In the genomic region with DNA sequence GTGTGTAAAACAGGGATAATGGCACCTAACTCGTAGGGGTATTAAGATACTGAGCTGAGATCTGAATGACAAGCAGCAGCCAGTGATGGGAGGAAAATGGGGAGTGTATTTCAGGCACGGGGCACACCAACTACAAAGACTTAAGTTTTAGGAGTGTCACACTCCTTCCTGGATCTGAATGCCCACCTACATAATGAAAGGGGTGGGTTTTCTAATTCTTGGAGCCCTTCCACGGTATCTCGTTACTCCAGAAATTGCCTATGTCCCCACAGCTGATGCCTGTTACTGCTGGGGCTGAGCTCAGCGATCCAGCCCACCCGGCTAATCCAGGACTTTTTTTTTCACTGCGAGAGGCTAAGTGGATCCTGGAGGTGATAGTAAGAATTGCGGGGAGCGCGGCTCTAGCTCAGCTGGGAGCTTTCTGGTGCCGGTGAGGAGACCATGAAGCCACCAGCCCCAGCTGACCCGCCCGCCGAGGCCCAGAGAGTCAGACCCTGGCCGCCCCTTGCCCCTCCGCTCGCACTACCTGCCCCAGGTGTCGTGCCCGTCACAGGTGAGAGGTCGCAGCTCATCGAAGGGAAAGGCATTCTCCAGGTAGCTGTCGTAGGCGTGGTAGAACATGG, we compare ENCODE assay signal across 8 cellular contexts. TPM values are rescaled to one million over a fixed set of nuclear protein-coding genes. Genes with fewer than 3 reads are reported as not detected.
A peak's percentile ranks its signal among the peaks of the same experiment; 100 is the strongest.
DNase-seq lines count a peak whose midpoint lies in the region; ATAC-seq and TF ChIP-seq lines count a peak whose summit lies in the region.

No MANE protein-coding gene starts in this region.

- no peak overlapping the region for H3K27ac ChIP-seq in SJSA1
- peak overlapping the region in 54 of 59 donors; percentile 11 to 90 (median 74) for H3K27ac ChIP-seq in dorsolateral prefrontal cortex
- H3K27ac ChIP-seq in mesodermal cell (ENCODE audit: low read depth, low read length, severe bottlenecking): no peak overlapping the region
- peak overlapping the region in 1 of 2 donors; percentile 1 for H3K27ac ChIP-seq in aorta (ENCODE audit: low read depth in 1 of 2, low read length in 2 of 2)

- H3K9me3 ChIP-seq in SJSA1 (replicated peaks) (no peaks in the 10 kb centered on the region), mesodermal cell (ENCODE audit: control insufficient read depth, low read length) (no peaks in the 10 kb centered on the region), aorta (ENCODE audit: control insufficient read depth, low read length) (no peaks in the 10 kb centered on the region)

- H3K27me3 ChIP-seq in SJSA1 (replicated peaks) (no peaks in the 10 kb centered on the region), dorsolateral prefrontal cortex (no peaks in the 10 kb centered on the region), aorta (ENCODE audit: control insufficient read depth in 1 of 2, insufficient read depth in 2 of 2, low read length in 1 of 2) (no peaks in the 10 kb centered on the region)

- peak overlapping the region; percentile 57 for H3K4me3 ChIP-seq in SJSA1
- H3K4me3 ChIP-seq in dorsolateral prefrontal cortex: peak overlapping the region; percentile 57 to 98 (median 84)
- peak overlapping the region; percentile 69 for H3K4me3 ChIP-seq in mesodermal cell (ENCODE audit: extremely low read depth, insufficient read depth, low read length, poor library complexity, severe bottlenecking)
- H3K4me3 ChIP-seq in aorta (ENCODE audit: low read length in 2 of 2): peak overlapping the region; percentile 36 to 49

- DNase-seq in DMS53 treated with DMSO at 0.1 percent for 48 hours (lab: John Stamatoyannopoulos, UW; ENCODE audit: unreplicated experiment): peak; percentile 20
- peak; percentile 25 for DNase-seq in HCEC 1CT
- peak in 1 of 2 experiments; percentile 16 for DNase-seq in SJSA1 (ENCODE audit: low read depth in 1 of 2, low spot score in 2 of 2)
- peak in 2 of 10 donors; percentile 9 to 44 for DNase-seq in dorsolateral prefrontal cortex
- DNase-seq in aorta: peak; percentile 51 to 77
- no peak for DNase-seq in SHP77 treated with DMSO at 0.1 percent for 48 hours (lab: John Stamatoyannopoulos, UW)

- ATAC-seq in aorta (ENCODE audit: low FRiP score): peak; percentile 47
- ATAC-seq in HG02610 (IDR thresholded peaks at IDR 0.05; ENCODE audit: unreplicated experiment): no peak

- no peak for TF ChIP-seq CTCF in dorsolateral prefrontal cortex (IDR thresholded peaks at IDR 0.05 in 54 of 56, conservative IDR thresholded peaks at IDR 0.05 in 2 of 56; ENCODE audit: low read depth in 1 of 56, partially characterized antibody in 56 of 56)

- H3K36me3 ChIP-seq in SJSA1 (peaks cover 6% of the 10 kb centered on the region), mesodermal cell (ENCODE audit: control insufficient read depth, insufficient read depth, low read length) (peaks cover 15% of the 10 kb centered on the region), aorta (ENCODE audit: control insufficient read depth in 1 of 2, insufficient read depth in 2 of 2, low read length in 1 of 2) (no peaks in the 10 kb centered on the region)

- peaks cover 13% of the 10 kb centered on the region for H3K4me1 ChIP-seq in SJSA1 (replicated peaks)
- H3K4me1 ChIP-seq in mesodermal cell (ENCODE audit: control insufficient read depth, insufficient read depth, low read length, poor library complexity, severe bottlenecking): no peaks in the 10 kb centered on the region
- no peaks in the 10 kb centered on the region for H3K4me1 ChIP-seq in aorta (ENCODE audit: control insufficient read depth in 1 of 2, insufficient read depth in 2 of 2, low read length in 2 of 2)

- intact Hi-C loops in dorsolateral prefrontal cortex (cut with DNase I): loop anchor here (5.0 to 10.0 kb wide), 7 partner anchors 54 to 308 kb away; partner anchors contain the start of genes TRPC4AP (in 2 of the 2), ACSS2 (in 1 of the 2), CEP250 (in 1 of the 2) and EIF6 (in 1 of the 2)
- intact Hi-C loops in aorta (cut with DNase I): loop anchor here in 1 of 2 donors (5.0 kb wide), 3 partner anchors 49 to 131 kb away; partner anchors contain the start of gene MMP24OS

- 3 to 5% methylated on average over 19 to 22 of the region's 23 CpGs for WGBS in mesodermal cell (ENCODE audit: insufficient coverage in 2 of 2), 2 experiments
- WGBS in aorta, 2 donors: 6% methylated on average over 23 of the region's 23 CpGs

RNA-seq across cellular contexts. Expression of gene EDEM2, which starts 0.7 kb away (rescaled TPM):
- 12.1 and 19.1 TPM in 2 replicates for total RNA-seq in SJSA1 (2014; rRNA removed; shearing (Covaris generic))
- total RNA-seq in dorsolateral prefrontal cortex: 10 to 100 TPM in 70 of 120 experiments, 1 to 10 TPM in 50; 6.3 to 15.8 (median 10.3) TPM
- polyA plus RNA-seq in mesodermal cell (2013, experiment 1 of 2): 17.2 TPM
- 16.5 TPM for polyA plus RNA-seq in mesodermal cell (2013, experiment 2 of 2)
- 10 to 100 TPM; 21.6 to 23.4 TPM for total RNA-seq in aorta
- polyA plus RNA-seq in aorta: 10 to 100 TPM; 11.0 to 32.1 TPM

RNA-seq across cellular contexts. Expression of gene PROCR, which starts 25.5 kb away (rescaled TPM):
- 20.4 and 22.0 TPM in 2 replicates for total RNA-seq in SJSA1 (2014; rRNA removed; shearing (Covaris generic))
- total RNA-seq in dorsolateral prefrontal cortex: 1 to 10 TPM in 105 of 120 experiments, under 1 TPM in 15; 0.47 to 8.8 (median 1.9) TPM
- 37.0 TPM for polyA plus RNA-seq in mesodermal cell (2013, experiment 1 of 2)
- polyA plus RNA-seq in mesodermal cell (2013, experiment 2 of 2): 25.4 TPM
- 100 to 1,000 TPM in 1 of 2 donors, 10 to 100 TPM in 1; 75.9 to 128 TPM for total RNA-seq in aorta
- 10 to 100 TPM; 45.0 to 80.5 TPM for polyA plus RNA-seq in aorta

RNA-seq across cellular contexts. Expression of gene TRPC4AP, which starts 53.8 kb away (rescaled TPM):
- total RNA-seq in SJSA1 (2014; rRNA removed; shearing (Covaris generic)): 25.3 and 36.8 TPM in 2 replicates
- total RNA-seq in dorsolateral prefrontal cortex: 10 to 100 TPM; 43.4 to 98.1 (median 66.6) TPM
- 85.0 TPM for polyA plus RNA-seq in mesodermal cell (2013, experiment 1 of 2)
- polyA plus RNA-seq in mesodermal cell (2013, experiment 2 of 2): 75.2 TPM
- total RNA-seq in aorta: 10 to 100 TPM; 53.4 to 58.3 TPM
- 10 to 100 TPM; 18.8 to 56.2 TPM for polyA plus RNA-seq in aorta

Comparison
In these comparisons a context has a peak if more than half of its experiments do, and no peak if none do; other contexts are left out.
1. H3K27ac ChIP-seq: peak in dorsolateral prefrontal cortex (54 of 59); none in SJSA1 (single experiment) and mesodermal cell (single experiment).
2. Peak in every context shown above with its lines, with median percentiles within 50 percentile points of each other: H3K4me3 ChIP-seq.